Comparison of ENCODE assay signal across 28 cellular contexts in the genomic region with DNA sequence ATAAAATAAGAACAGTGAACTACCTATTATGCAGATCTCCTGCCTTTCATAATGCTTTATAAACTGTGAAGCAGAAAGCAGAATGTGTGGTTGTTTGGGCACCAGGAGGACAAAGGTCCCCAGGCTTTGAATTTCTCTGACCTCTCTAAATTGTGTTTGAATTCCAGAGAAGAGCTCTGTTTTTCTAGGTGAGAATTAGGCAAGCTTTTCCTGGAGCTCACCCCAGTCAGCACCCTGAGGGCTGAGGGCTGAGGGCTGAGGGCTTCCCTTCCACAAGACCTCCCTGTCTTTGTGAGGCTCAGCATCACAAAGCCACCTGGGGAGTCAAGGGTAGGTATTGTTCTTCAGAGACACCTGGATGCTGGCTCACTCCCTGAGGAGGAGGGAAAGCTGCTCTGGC. TPM values are rescaled to one million over a fixed set of nuclear protein-coding genes. Genes with fewer than 3 reads are reported as not detected.
DNase-seq lines count a peak whose midpoint lies in the region; ATAC-seq and TF ChIP-seq lines count a peak whose summit lies in the region.
"Had no signal": no experiment of that assay in that cellular context is flagged by ENCODE, and none has a peak within 500 bp of the region (broad histone marks: within the 10 kb centered on the region; RNA-seq: fewer than 3 reads in every experiment).

No MANE protein-coding gene starts in this region.

- TF ChIP-seq CTCF in heart right ventricle (IDR thresholded peaks at IDR 0.05) (no peak), right atrium auricular region (IDR thresholded peaks at IDR 0.05) (no peak), gastrocnemius medialis (IDR thresholded peaks at IDR 0.05 in 4 of 5, conservative IDR thresholded peaks at IDR 0.05 in 1 of 5) (no peak)

- no peak overlapping the region for H3K4me3 Mint-ChIP-seq in activated T-cell treated with anti-CD3 and anti-CD28 coated beads, Interleukin-2, amount 50 U/mL, for 72 hours
- H3K4me3 Mint-ChIP-seq: natural killer cell, T-cell had no signal

- ATAC-seq in heart right ventricle (no peak), gastrocnemius medialis (no peak), HG03039 (IDR thresholded peaks at IDR 0.05; ENCODE audit: unreplicated experiment) (no peak), HG03460 (IDR thresholded peaks at IDR 0.05; ENCODE audit: unreplicated experiment) (no peak)
- no peak for ATAC-seq in activated T-cell treated with anti-CD3 and anti-CD28 coated beads, Interleukin-2, amount 50 U/mL, for 72 hours (replicated peaks in 1 of 2)
- ATAC-seq: activated CD4-positive, CD25-positive, alpha-beta regulatory T cell treated with anti-CD3 and anti-CD28 coated beads, Interleukin-2, amount 50 U/mL, for 24 hours; left lung; natural killer cell; T-cell had no signal

- H3K4me3 ChIP-seq in heart right ventricle (no peak overlapping the region), right atrium auricular region (no peak overlapping the region), iPS-20b (ENCODE audit: low read length) (peak overlapping the region; percentile 20; the same call in 1 of the 2 replicates), gastrocnemius medialis (no peak overlapping the region)
- H3K4me3 ChIP-seq: BLaER1, colonic mucosa, left lung, ovary, Peyer's patch, SJCRH30, thyroid gland had no signal

- intact Hi-C loops in heart right ventricle (cut with DNase I) (loop anchor here in 5 of 10 donors (10.0 kb wide), 2 partner anchors 63 to 73 kb away; a partner anchor contains a TSS), gastrocnemius medialis (cut with DNase I; ENCODE audit: low total_unique reads) (no loop called here)

- peaks cover 9% of the 10 kb centered on the region for H3K4me1 Mint-ChIP-seq in activated T-cell treated with anti-CD3 and anti-CD28 coated beads, Interleukin-2, amount 50 U/mL, for 72 hours (ENCODE audit: low read depth)
- H3K4me1 Mint-ChIP-seq: natural killer cell had no signal

- no peaks in the 10 kb centered on the region for H3K36me3 Mint-ChIP-seq in activated T-cell treated with anti-CD3 and anti-CD28 coated beads, Interleukin-2, amount 50 U/mL, for 72 hours (ENCODE audit: insufficient read depth in 2 of 2)
- H3K36me3 Mint-ChIP-seq: natural killer cell had no signal

- no peaks in the 10 kb centered on the region for H3K27me3 Mint-ChIP-seq in activated T-cell treated with anti-CD3 and anti-CD28 coated beads, Interleukin-2, amount 50 U/mL, for 72 hours (ENCODE audit: low read depth)
- H3K27me3 Mint-ChIP-seq: T-cell had no signal

- H3K27ac ChIP-seq in heart right ventricle = peak overlapping the region in 9 of 10 donors; percentile 20 to 79 (median 42)
- no peak overlapping the region for H3K27ac ChIP-seq in right atrium auricular region
- peak overlapping the region; percentile 60 for H3K27ac ChIP-seq in iPS-20b (ENCODE audit: low read length)
- peak overlapping the region; percentile 21 to 71 (median 54) for H3K27ac ChIP-seq in gastrocnemius medialis
- H3K27ac ChIP-seq: BLaER1, brain microvascular endothelial cell, colonic mucosa, left lung, ovary, Peyer's patch, SJCRH30, thyroid gland had no signal

- H3K27ac Mint-ChIP-seq in activated T-cell treated with anti-CD3 and anti-CD28 coated beads, Interleukin-2, amount 50 U/mL, for 72 hours = no peak overlapping the region
- H3K27ac Mint-ChIP-seq: natural killer cell, T-cell had no signal

- H3K36me3 ChIP-seq in heart right ventricle = no peaks in the 10 kb centered on the region
- H3K36me3 ChIP-seq in right atrium auricular region = no peaks in the 10 kb centered on the region
- no peaks in the 10 kb centered on the region for H3K36me3 ChIP-seq in iPS-20b (ENCODE audit: insufficient read depth, low read depth, low read length)
- H3K36me3 ChIP-seq in gastrocnemius medialis = no peaks in the 10 kb centered on the region
- H3K36me3 ChIP-seq: BLaER1, brain microvascular endothelial cell, colonic mucosa, left lung, ovary, Peyer's patch, SJCRH30, thyroid gland had no signal

- no peak for TF ChIP-seq POLR2A in gastrocnemius medialis (IDR thresholded peaks at IDR 0.05)

- H3K4me1 ChIP-seq in heart right ventricle (peaks cover 0 to 32% (median 13%) of the 10 kb centered on the region in 9 donors), right atrium auricular region (no peaks in the 10 kb centered on the region), iPS-20b (ENCODE audit: insufficient read depth, low read length) (peaks cover 19% of the 10 kb centered on the region; the same call in 1 of the 2 replicates), gastrocnemius medialis (peaks cover 0 to 19% of the 10 kb centered on the region in 2 donors)
- H3K4me1 ChIP-seq: BLaER1, colonic mucosa, left lung, Peyer's patch, SJCRH30, thyroid gland had no signal

- no peaks in the 10 kb centered on the region for H3K9me3 Mint-ChIP-seq in activated T-cell treated with anti-CD3 and anti-CD28 coated beads, Interleukin-2, amount 50 U/mL, for 72 hours
- H3K9me3 Mint-ChIP-seq: natural killer cell, T-cell had no signal

- H3K27me3 ChIP-seq in heart right ventricle (no peaks in the 10 kb centered on the region), right atrium auricular region (no peaks in the 10 kb centered on the region), iPS-20b (ENCODE audit: insufficient read depth, low read length) (no peaks in the 10 kb centered on the region), gastrocnemius medialis (no peaks in the 10 kb centered on the region)
- H3K27me3 ChIP-seq: BLaER1, brain microvascular endothelial cell, colonic mucosa, left lung, ovary, Peyer's patch, SJCRH30, thyroid gland had no signal

- H3K9me3 ChIP-seq in heart right ventricle = no peaks in the 10 kb centered on the region
- no peaks in the 10 kb centered on the region for H3K9me3 ChIP-seq in right atrium auricular region
- H3K9me3 ChIP-seq in iPS-20b (ENCODE audit: insufficient read depth, low read depth, low read length) = no peaks in the 10 kb centered on the region
- no peaks in the 10 kb centered on the region for H3K9me3 ChIP-seq in gastrocnemius medialis
- H3K9me3 ChIP-seq: BLaER1, colonic mucosa, left lung, ovary, Peyer's patch, SJCRH30, thyroid gland had no signal

- DNase-seq in heart right ventricle (no peak), right atrium auricular region (ENCODE audit: low spot score) (no peak), NCI-H69 (lab: John Stamatoyannopoulos, UW) (peak; percentile 52), gastrocnemius medialis (no peak)
- no peak for DNase-seq in activated T-cell treated with anti-CD3 and anti-CD28 coated beads, Interleukin-2, amount 50 U/mL, for 72 hours
- DNase-seq: activated CD8-positive, alpha-beta memory T cell treated with anti-CD3 and anti-CD28 coated beads for 24 hours; activated T-cell treated with anti-CD3 and anti-CD28 coated beads, Interleukin-2, amount 50 U/mL, for 1 hour; brain microvascular endothelial cell; colonic mucosa; IMR-90; left lung; natural killer cell; NCI-H1048; NCI-H2029 treated with DMSO at 0.1 percent for 48 hours; NCI-H510A; ovary; Peyer's patch; SJCRH30; stimulated activated CD4-positive, alpha-beta T cell treated with anti-CD3 and anti-CD28 coated beads, Interleukin-12 subunit alpha, Interleukin-12 subunit beta, amount 100 ng/mL, for 4 hours; stimulated activated CD4-positive, alpha-beta T cell treated with anti-CD3 and anti-CD28 coated beads, Interleukin-4, amount 100 ng/mL, for 4 hours; stimulated activated naive CD4-positive, alpha-beta T cell; T-cell; thyroid gland had no signal

- in situ Hi-C loops in gastrocnemius medialis (cut with MboI; ENCODE audit: low sequenced_read_pairs in 4 of 4) = no loop called here

- H3K9ac ChIP-seq in iPS-20b (ENCODE audit: low read depth, low read length) = peak overlapping the region; percentile 39; the same call in 1 of the 2 replicates
- H3K9ac ChIP-seq: BLaER1 had no signal

RNA-seq across cellular contexts. Expression of a gene that starts 45.5 kb away (rescaled TPM):
- total RNA-seq in heart right ventricle = 10 to 100 TPM in 2 of 10 donors, 1 to 10 TPM in 8; 7.8 to 11.3 (median 8.5) TPM
- polyA plus RNA-seq in heart right ventricle = 1 to 10 TPM; 3.0 to 4.8 TPM
- total RNA-seq in right atrium auricular region = 10 to 100 TPM in 1 of 2 donors, 1 to 10 TPM in 1; 7.1 to 10.4 TPM
- 1 to 10 TPM; 4.8 to 9.0 (median 8.9) TPM for total RNA-seq in gastrocnemius medialis
- 10 to 100 TPM; 11.5 to 14.7 TPM for total RNA-seq in activated T-cell treated with anti-CD3 and anti-CD28 coated beads, Interleukin-2, amount 50 U/mL, for 72 hours

Comparison
In these comparisons a context has a peak if more than half of its experiments do, and no peak if none do; other contexts are left out.
1. H3K27ac ChIP-seq: peak in heart right ventricle (9 of 10), iPS-20b (single experiment) and gastrocnemius medialis (4 of 4); none in right atrium auricular region (0 of 2).